ENCODE assay signal across 8 cellular contexts in genomic region chr9:105415344-105415980, GRCh38. TPM values are rescaled to one million over a fixed set of nuclear protein-coding genes. Genes with fewer than 3 reads are reported as not detected.
A peak's percentile ranks its signal among the peaks of the same experiment; 100 is the strongest.
DNase-seq lines count a peak whose midpoint lies in the region; ATAC-seq and TF ChIP-seq lines count a peak whose summit lies in the region.

No MANE protein-coding gene starts in this region.

- no peaks in the 10 kb centered on the region for H3K4me1 Mint-ChIP-seq in Calu3 (ENCODE audit: low read depth, unreplicated experiment)

- H3K9me3 Mint-ChIP-seq in Calu3 (ENCODE audit: low read depth, unreplicated experiment), result no peaks in the 10 kb centered on the region

- intact Hi-C loops in Calu3 (cut with micrococcal nuclease; ENCODE audit: unreplicated experiment), result loop anchor here (1.0 to 5.0 kb wide), 4 partner anchors 256 to 634 kb away; partner anchors contain the start of gene ABCA1
- intact Hi-C loops in head of caudate nucleus (cut with DNase I), result loop anchor here (5.0 to 10.0 kb wide), 2 partner anchors 171 to 258 kb away; partner anchors contain the start of gene SLC44A1

- H3K36me3 Mint-ChIP-seq in Calu3 (ENCODE audit: insufficient read depth, unreplicated experiment), result no peaks in the 10 kb centered on the region

- CTCF ChIA-PET in Calu3 (lab: Charles Lee), result no interaction called here

- H3K27me3 Mint-ChIP-seq in Calu3 (ENCODE audit: unreplicated experiment), result no peaks in the 10 kb centered on the region

- no TSS peak for BruUV-seq in Calu3 (replicated peaks; lab: Mats Ljungman, UMichigan)

- peak; percentile 78 for TF ChIP-seq CTCF in Calu3 (IDR thresholded peaks at IDR 0.05; ENCODE audit: unreplicated experiment)

- H3K4me3 Mint-ChIP-seq in Calu3 (ENCODE audit: low read depth, unreplicated experiment), result no peak overlapping the region

- no peak overlapping the region for H3K27ac Mint-ChIP-seq in Calu3 (ENCODE audit: unreplicated experiment)

- ATAC-seq in GM19438 (IDR thresholded peaks at IDR 0.05; ENCODE audit: low read depth, unreplicated experiment) (peak; percentile 75), HG03571 (IDR thresholded peaks at IDR 0.05; ENCODE audit: unreplicated experiment) (peak; percentile 78), HG03025 (IDR thresholded peaks at IDR 0.05; ENCODE audit: low FRiP score, unreplicated experiment) (no peak)

- DNase-seq in Calu3 (peak; percentile 41), RKO (ENCODE audit: low spot score) (peak; percentile 55), head of caudate nucleus (peak in 38 of 42 donors; percentile 26 to 90 (median 72)), putamen (ENCODE audit: low spot score) (peak; percentile 52)
- DNase-seq in activated effector memory CD4-positive, alpha-beta T cell treated with Interleukin-2 at 50 U/mL for 16 hours, result peak; percentile 13

RNA-seq across cellular contexts. Expression of gene FSD1L, which starts 32.4 kb away (rescaled TPM):
- 3.4 and 3.6 TPM in 2 replicates for total RNA-seq in Calu3 (2022)

Comparison
In these comparisons a context has a peak if more than half of its experiments do, and no peak if none do; other contexts are left out.
1. DNase-seq: peak in every context shown above with its lines; median percentile 72 in head of caudate nucleus; 55 in RKO; 52 in putamen; 41 in Calu3; 13 in activated effector memory CD4-positive, alpha-beta T cell treated with Interleukin-2 at 50 U/mL for 16 hours.